17 cellular contexts compared by ENCODE assay signal in genomic region chr18:62759704-62760402, GRCh38. TPM values are rescaled to one million over a fixed set of nuclear protein-coding genes. Genes with fewer than 3 reads are reported as not detected.
DNase-seq lines count a peak whose midpoint lies in the region; ATAC-seq and TF ChIP-seq lines count a peak whose summit lies in the region.
"Had no signal": no experiment of that assay in that cellular context is flagged by ENCODE, and none has a peak within 500 bp of the region (broad histone marks: within the 10 kb centered on the region; RNA-seq: fewer than 3 reads in every experiment).

No MANE protein-coding gene starts in this region.

- H3K36me3 ChIP-seq in fibroblast of lung (ENCODE audit: control insufficient read depth, insufficient read depth, low read length), result no peaks in the 10 kb centered on the region

- DNase-seq in ELR (ENCODE audit: low read depth), result peak; percentile 86
- peak; percentile 71 to 81 for DNase-seq in fibroblast of lung (ENCODE audit: low read depth in 2 of 2)
- no peak for DNase-seq in osteocyte (ENCODE audit: extremely low spot score, unreplicated experiment)
- DNase-seq in retina, result no peak
- no peak for DNase-seq in activated CD4-positive, alpha-beta T cell treated with anti-CD3 and anti-CD28 coated beads for 4 hours
- no peak for DNase-seq in activated T-helper 2 cell treated with anti-CD3 and anti-CD28 coated beads, Interferon-gamma antibody, Interleukin-2, Interleukin-4, amounts not matched to agents 10 μg/mL and 5 μg/mL and 100 μg/mL, durations not matched to agents 14 hours and 24 hours and 36 hours (ENCODE audit: low spot score)
- DNase-seq: activated CD8-positive, alpha-beta T cell treated with anti-CD3 and anti-CD28 coated beads, Interleukin-2, amount 10 ng/mL, durations not matched to agents 7 days and 5 days; activated naive CD4-positive, alpha-beta T cell; C1 segment of cervical spinal cord; NCI-H2171 treated with DMSO at 0.1 percent for 48 hours; nucleus accumbens; OCI-M1; stimulated activated CD4-positive, alpha-beta T cell treated with anti-CD3 and anti-CD28 coated beads, Interleukin-1b, Interleukin-23, amount 100 ng/mL, for 48 hours had no signal

- H3K27ac Mint-ChIP-seq in osteocyte (ENCODE audit: unreplicated experiment), result peak overlapping the region; percentile 59
- H3K27ac Mint-ChIP-seq in activated T-helper 2 cell treated with anti-CD3 and anti-CD28 coated beads, Interferon-gamma antibody, Interleukin-2, Interleukin-4, amounts not matched to agents 10 μg/mL and 5 μg/mL and 100 μg/mL, durations not matched to agents 14 hours and 24 hours and 36 hours, result no peak overlapping the region
- H3K27ac Mint-ChIP-seq: activated CD8-positive, alpha-beta T cell treated with anti-CD3 and anti-CD28 coated beads, Interleukin-2, amount 10 ng/mL, durations not matched to agents 7 days and 5 days; stimulated activated effector memory CD8-positive, alpha-beta T cell treated with anti-CD3 and anti-CD28 coated beads, Interleukin-12 subunit alpha, Interleukin-12 subunit beta, amount 100 ng/mL, for 72 hours; T-helper 2 cell treated with Interferon-gamma antibody and Interleukin-4, amounts not matched to agents 5 μg/mL and 100 μg/mL, for 36 hours had no signal

- no peaks in the 10 kb centered on the region for H4K20me1 ChIP-seq in fibroblast of lung (ENCODE audit: control insufficient read depth, extremely low read depth, insufficient read depth, low read length)

- H3K36me3 Mint-ChIP-seq in osteocyte (ENCODE audit: unreplicated experiment), result peaks cover 4% of the 10 kb centered on the region
- H3K36me3 Mint-ChIP-seq in activated T-helper 2 cell treated with anti-CD3 and anti-CD28 coated beads, Interferon-gamma antibody, Interleukin-2, Interleukin-4, amounts not matched to agents 10 μg/mL and 5 μg/mL and 100 μg/mL, durations not matched to agents 14 hours and 24 hours and 36 hours (ENCODE audit: low read depth), result peaks cover 17% of the 10 kb centered on the region
- H3K36me3 Mint-ChIP-seq: stimulated activated effector memory CD8-positive, alpha-beta T cell treated with anti-CD3 and anti-CD28 coated beads, Interleukin-12 subunit alpha, Interleukin-12 subunit beta, amount 100 ng/mL, for 72 hours had no signal

- no peak overlapping the region for H3K27ac ChIP-seq in fibroblast of lung (ENCODE audit: insufficient read depth, low read length)

- intact Hi-C loops in activated T-helper 2 cell treated with anti-CD3 and anti-CD28 coated beads, Interferon-gamma antibody, Interleukin-2, Interleukin-4, amounts not matched to agents 10 μg/mL and 5 μg/mL and 100 μg/mL, durations not matched to agents 14 hours and 24 hours and 36 hours (cut with micrococcal nuclease), result no loop called here

- H3K27me3 Mint-ChIP-seq in osteocyte (ENCODE audit: unreplicated experiment), result no peaks in the 10 kb centered on the region
- no peaks in the 10 kb centered on the region for H3K27me3 Mint-ChIP-seq in activated T-helper 2 cell treated with anti-CD3 and anti-CD28 coated beads, Interferon-gamma antibody, Interleukin-2, Interleukin-4, amounts not matched to agents 10 μg/mL and 5 μg/mL and 100 μg/mL, durations not matched to agents 14 hours and 24 hours and 36 hours (ENCODE audit: low read depth)

- peaks cover 5% of the 10 kb centered on the region for H3K9me3 Mint-ChIP-seq in osteocyte (ENCODE audit: unreplicated experiment)
- H3K9me3 Mint-ChIP-seq in activated T-helper 2 cell treated with anti-CD3 and anti-CD28 coated beads, Interferon-gamma antibody, Interleukin-2, Interleukin-4, amounts not matched to agents 10 μg/mL and 5 μg/mL and 100 μg/mL, durations not matched to agents 14 hours and 24 hours and 36 hours, result no peaks in the 10 kb centered on the region
- H3K9me3 Mint-ChIP-seq: stimulated activated effector memory CD8-positive, alpha-beta T cell treated with anti-CD3 and anti-CD28 coated beads, Interleukin-12 subunit alpha, Interleukin-12 subunit beta, amount 100 ng/mL, for 72 hours; T-helper 2 cell treated with Interferon-gamma antibody and Interleukin-4, amounts not matched to agents 5 μg/mL and 100 μg/mL, for 36 hours had no signal

- no peak overlapping the region for H3K4me3 ChIP-seq in fibroblast of lung (replicated peaks in 1 of 4; ENCODE audit: control extremely low read depth in 1 of 4, insufficient read depth in 1 of 4, low read depth in 3 of 4, low read length in 4 of 4)

- no peak overlapping the region for H2AFZ ChIP-seq in fibroblast of lung (ENCODE audit: low read length)

- no peak for TF ChIP-seq CTCF in fibroblast of lung (conservative IDR thresholded peaks at IDR 0.05 in 1 of 2, IDR thresholded peaks at IDR 0.05 in 1 of 2; ENCODE audit: low read depth in 1 of 2, low read length in 2 of 2)
- no peak for TF ChIP-seq CTCF in osteocyte (IDR thresholded peaks at IDR 0.05)

- peak overlapping the region; percentile 20 for H3K4me3 Mint-ChIP-seq in osteocyte (ENCODE audit: unreplicated experiment)
- no peak overlapping the region for H3K4me3 Mint-ChIP-seq in activated T-helper 2 cell treated with anti-CD3 and anti-CD28 coated beads, Interferon-gamma antibody, Interleukin-2, Interleukin-4, amounts not matched to agents 10 μg/mL and 5 μg/mL and 100 μg/mL, durations not matched to agents 14 hours and 24 hours and 36 hours (ENCODE audit: low read depth)
- H3K4me3 Mint-ChIP-seq: activated CD8-positive, alpha-beta T cell treated with anti-CD3 and anti-CD28 coated beads, Interleukin-2, amount 10 ng/mL, durations not matched to agents 7 days and 5 days; stimulated activated effector memory CD8-positive, alpha-beta T cell treated with anti-CD3 and anti-CD28 coated beads, Interleukin-12 subunit alpha, Interleukin-12 subunit beta, amount 100 ng/mL, for 72 hours; T-helper 2 cell treated with Interferon-gamma antibody and Interleukin-4, amounts not matched to agents 5 μg/mL and 100 μg/mL, for 36 hours had no signal

- peak overlapping the region; percentile 1 for H3K4me2 ChIP-seq in fibroblast of lung (ENCODE audit: extremely low read depth, insufficient read depth, low read length)

- H3K4me1 ChIP-seq in fibroblast of lung (ENCODE audit: control insufficient read depth, extremely low read depth, insufficient read depth, low read length), result no peaks in the 10 kb centered on the region

- H3K79me2 ChIP-seq in fibroblast of lung (ENCODE audit: control insufficient read depth, insufficient read depth, low read length), result peaks cover 2% of the 10 kb centered on the region

- no peaks in the 10 kb centered on the region for H3K27me3 ChIP-seq in fibroblast of lung (ENCODE audit: control insufficient read depth, insufficient read depth, low read length)

- H3K9me3 ChIP-seq in fibroblast of lung (ENCODE audit: control insufficient read depth, insufficient read depth, low read depth, low read length), result no peaks in the 10 kb centered on the region

- ATAC-seq in SK-N-SH treated with all-trans-retinoic acid at 6 μM for 48 hours (peak; percentile 85), GM18519 (IDR thresholded peaks at IDR 0.05; ENCODE audit: low FRiP score, unreplicated experiment) (no peak)
- ATAC-seq: activated CD8-positive, alpha-beta T cell treated with anti-CD3 and anti-CD28 coated beads, Interleukin-2, amount 10 ng/mL, durations not matched to agents 7 days and 5 days; stimulated activated effector memory CD8-positive, alpha-beta T cell treated with anti-CD3 and anti-CD28 coated beads, Interleukin-12 subunit alpha, Interleukin-12 subunit beta, amount 100 ng/mL, for 72 hours had no signal

- peaks cover 42% of the 10 kb centered on the region for H3K4me1 Mint-ChIP-seq in osteocyte (ENCODE audit: unreplicated experiment)
- H3K4me1 Mint-ChIP-seq in activated T-helper 2 cell treated with anti-CD3 and anti-CD28 coated beads, Interferon-gamma antibody, Interleukin-2, Interleukin-4, amounts not matched to agents 10 μg/mL and 5 μg/mL and 100 μg/mL, durations not matched to agents 14 hours and 24 hours and 36 hours (ENCODE audit: low read depth), result peaks cover 17% of the 10 kb centered on the region
- H3K4me1 Mint-ChIP-seq: stimulated activated effector memory CD8-positive, alpha-beta T cell treated with anti-CD3 and anti-CD28 coated beads, Interleukin-12 subunit alpha, Interleukin-12 subunit beta, amount 100 ng/mL, for 72 hours had no signal

- no peak overlapping the region for H3K9ac ChIP-seq in fibroblast of lung (ENCODE audit: insufficient read depth, low read length)

TF ChIP-seq in SK-N-SH treated with all-trans-retinoic acid at 6 μM for 48 hours, 23 proteins besides CTCF, POLR2A, EP300 and RAD21 (continues in another document):
- TF ChIP-seq RARB (CRISPR knock-in tag; IDR thresholded peaks at IDR 0.05), result no peak
- no peak for TF ChIP-seq TOX (CRISPR knock-in tag; IDR thresholded peaks at IDR 0.05; ENCODE audit: borderline replicate concordance)
- no peak for TF ChIP-seq ZFP30 (CRISPR knock-in tag; IDR thresholded peaks at IDR 0.05)
- no peak for TF ChIP-seq SNAI2 (CRISPR knock-in tag; IDR thresholded peaks at IDR 0.05)
- no peak for TF ChIP-seq PATZ1 (CRISPR knock-in tag; IDR thresholded peaks at IDR 0.05; ENCODE audit: borderline replicate concordance)
- no peak for TF ChIP-seq ZNF70 (CRISPR knock-in tag; IDR thresholded peaks at IDR 0.05)
- no peak for TF ChIP-seq OSR1 (CRISPR knock-in tag; IDR thresholded peaks at IDR 0.05)

RNA-seq across cellular contexts. Expression of gene PHLPP1, which starts 44.5 kb away (rescaled TPM):
- total RNA-seq in fibroblast of lung (4.4 and 5.0 TPM in 2 replicates), osteocyte (19.6 and 22.7 TPM in 2 replicates)
- 3.6 and 6.9 TPM in 2 replicates for polyA plus RNA-seq in fibroblast of lung
- 3.4 and 5.2 TPM in 2 replicates for polyA plus RNA-seq in fibroblast of lung (2012)
- polyA minus RNA-seq in fibroblast of lung (ENCODE audit: low replicate concordance), result 11.2 and 13.2 TPM in 2 replicates
- total RNA-seq in activated T-helper 2 cell treated with anti-CD3 and anti-CD28 coated beads, Interferon-gamma antibody, Interleukin-2, Interleukin-4, amounts not matched to agents 10 μg/mL and 5 μg/mL and 100 μg/mL, durations not matched to agents 14 hours and 24 hours and 36 hours, result 31.1 and 31.8 TPM in 2 replicates

Comparison
In these comparisons a context has a peak if more than half of its experiments do, and no peak if none do; other contexts are left out.
1. DNase-seq: peak in ELR (single experiment) and fibroblast of lung (2 of 2); none in osteocyte (single experiment), retina (single experiment), activated CD4-positive, alpha-beta T cell treated with anti-CD3 and anti-CD28 coated beads for 4 hours (0 of 2) and activated T-helper 2 cell treated with anti-CD3 and anti-CD28 coated beads, Interferon-gamma antibody, Interleukin-2, Interleukin-4, amounts not matched to agents 10 μg/mL and 5 μg/mL and 100 μg/mL, durations not matched to agents 14 hours and 24 hours and 36 hours (single experiment).